13 cellular contexts compared by ENCODE assay signal in genomic region chr10:94108200-94108599, GRCh38.
DNase-seq lines count a peak whose midpoint lies in the region; ATAC-seq and TF ChIP-seq lines count a peak whose summit lies in the region.
"Had no signal": no experiment of that assay in that cellular context is flagged by ENCODE, and none has a peak within 500 bp of the region (broad histone marks: within the 10 kb centered on the region; RNA-seq: fewer than 3 reads in every experiment).

No MANE protein-coding gene starts in this region.

- H3K23ac ChIP-seq in IMR-90 (ENCODE audit: low read depth, low read length): no peak overlapping the region

- H3K4me3 ChIP-seq in IMR-90 (ENCODE audit: insufficient read depth, low read depth, low read length): no peak overlapping the region
- H3K4me3 ChIP-seq in choroid plexus epithelial cell (ENCODE audit: low read depth, low read length): no peak overlapping the region
- H3K4me3 ChIP-seq in osteoblast (ENCODE audit: insufficient read depth, low read length): no peak overlapping the region
- H3K4me3 ChIP-seq: colonic mucosa, left ventricle myocardium inferior had no signal

- no peak overlapping the region for H4K5ac ChIP-seq in IMR-90 (ENCODE audit: low read depth, low read length)

- CTCF ChIA-PET in IMR-90 (lab: Yijun Ruan, JAX): no interaction called here

- H3K9me3 ChIP-seq in IMR-90 (ENCODE audit: control insufficient read depth, insufficient read depth, low read length) (no peaks in the 10 kb centered on the region), osteoblast (ENCODE audit: low read depth, low read length) (no peaks in the 10 kb centered on the region)
- H3K9me3 ChIP-seq: colonic mucosa, left ventricle myocardium inferior had no signal

- no peaks in the 10 kb centered on the region for H3K79me1 ChIP-seq in IMR-90 (ENCODE audit: low read depth in 1 of 2, low read length in 2 of 2)

- H3K9ac ChIP-seq in IMR-90 (ENCODE audit: low read depth, low read length): no peak overlapping the region

- 0 out of 2 replicates have a peak overlapping the region, but pooled peaks have one; percentile 40 for H2BK120ac ChIP-seq in IMR-90 (ENCODE audit: low read depth, low read length)

- WGBS in IMR-90 (ENCODE audit: extremely low coverage in 2 of 2, insufficient read length in 1 of 2), 2 experiments: no CpG with 5 or more reads among the region's 2 CpGs

- peak overlapping the region; percentile 39; the same call in 1 of the 3 replicates for H2BK15ac ChIP-seq in IMR-90 (ENCODE audit: low read depth, low read length)

- dilution Hi-C loops in IMR-90 (cut with HindIII; ENCODE audit: low sequenced_read_pairs, unreplicated experiment): no loop called here

- H3K27me3 ChIP-seq in IMR-90 (ENCODE audit: control insufficient read depth, insufficient read depth, low read length): no peaks in the 10 kb centered on the region; the same call in 1 of the 2 replicates
- no peaks in the 10 kb centered on the region for H3K27me3 ChIP-seq in osteoblast (ENCODE audit: insufficient read depth, low read length)
- H3K27me3 ChIP-seq: colonic mucosa had no signal

- peak overlapping the region; percentile 11; the same call in 1 of the 2 replicates for H3K4me2 ChIP-seq in IMR-90 (ENCODE audit: low read depth, low read length)
- peak overlapping the region; percentile 54 for H3K4me2 ChIP-seq in osteoblast (ENCODE audit: insufficient read depth, low read length)

- H2AFZ ChIP-seq in IMR-90 (replicated peaks; ENCODE audit: low read length, poor library complexity) (peak overlapping the region; percentile 44), osteoblast (ENCODE audit: low read length) (no peak overlapping the region)

- 0 out of 2 replicates have a peak overlapping the region, but pooled peaks have one; percentile 33 for H4K91ac ChIP-seq in IMR-90 (ENCODE audit: insufficient read depth, low read depth, low read length)

- H3K4me1 ChIP-seq in IMR-90 (ENCODE audit: control insufficient read depth, insufficient read depth, low read length) (peaks cover 17% of the 10 kb centered on the region), osteoblast (ENCODE audit: insufficient read depth, low read length) (peaks cover 48% of the 10 kb centered on the region)
- H3K4me1 ChIP-seq: colonic mucosa had no signal

- H2AK5ac ChIP-seq in IMR-90 (ENCODE audit: low read depth, low read length): peak overlapping the region; percentile 46; the same call in 1 of the 2 replicates

- no peaks in the 10 kb centered on the region for H3K79me2 ChIP-seq in osteoblast (ENCODE audit: insufficient read depth, low read length)

- H3K14ac ChIP-seq in IMR-90 (replicated peaks; ENCODE audit: low read depth, low read length): 0 out of 2 replicates have a peak overlapping the region, but pooled peaks have one; percentile 21

- H3K9me1 ChIP-seq in IMR-90 (ENCODE audit: insufficient read depth, low read length): peaks cover 17% of the 10 kb centered on the region

- peaks cover 4% of the 10 kb centered on the region; the same call in 1 of the 2 replicates for H4K20me1 ChIP-seq in IMR-90 (ENCODE audit: insufficient read depth, low read length)
- H4K20me1 ChIP-seq in osteoblast (ENCODE audit: insufficient read depth, low read length): no peaks in the 10 kb centered on the region

- no peak for TF ChIP-seq CTCF in IMR-90 (conservative IDR thresholded peaks at IDR 0.05; ENCODE audit: low read depth, low read length)
- no peak for TF ChIP-seq CTCF in choroid plexus epithelial cell (conservative IDR thresholded peaks at IDR 0.05; ENCODE audit: low read depth, low read length)
- no peak for TF ChIP-seq CTCF in osteoblast (IDR thresholded peaks at IDR 0.05; ENCODE audit: extremely low read depth, low read depth, low read length)

- peak overlapping the region; percentile 31 for H3K4ac ChIP-seq in IMR-90 (ENCODE audit: low read depth, low read length)

- in situ Hi-C loops in IMR-90 (cut with MboI; ENCODE audit: low sequenced_read_pairs): no loop called here

- H3K27ac ChIP-seq in IMR-90 (ENCODE audit: insufficient read depth, low read length): no peak overlapping the region
- peak overlapping the region; percentile 42 for H3K27ac ChIP-seq in osteoblast (ENCODE audit: low read depth, low read length)
- H3K27ac ChIP-seq: colonic mucosa, left ventricle myocardium inferior had no signal

- TF ChIP-seq POLR2A in IMR-90 (IDR thresholded peaks at IDR 0.05; ENCODE audit: low read depth, low read length): no peak

- no peak overlapping the region for H4K8ac ChIP-seq in IMR-90 (ENCODE audit: low read depth in 2 of 2, low read length in 2 of 2)

- intact Hi-C loops in IMR-90 (cut with micrococcal nuclease): loop anchor here (2.0 kb wide), 1 partner anchor 15 kb away; no protein-coding TSS in a partner anchor

- H3K36me3 ChIP-seq in IMR-90 (ENCODE audit: control insufficient read depth, insufficient read depth, low read length) (no peaks in the 10 kb centered on the region), osteoblast (ENCODE audit: insufficient read depth, low read length) (no peaks in the 10 kb centered on the region)
- H3K36me3 ChIP-seq: colonic mucosa, left ventricle myocardium inferior had no signal

- peak; percentile 41 to 75 for ATAC-seq in activated CD4-positive, CD25-positive, alpha-beta regulatory T cell treated with anti-CD3 and anti-CD28 coated beads, Interleukin-2, amount 50 U/mL, for 24 hours
- peak; percentile 86 for ATAC-seq in IMR-90 (ENCODE audit: low read depth)

- no peak overlapping the region for H3K18ac ChIP-seq in IMR-90 (ENCODE audit: low read depth, low read length)

- no peak overlapping the region for H2BK20ac ChIP-seq in IMR-90 (ENCODE audit: low read depth, low read length)

- no peak; the same call in none of the 2 replicates for TF ChIP-seq RAD21 in IMR-90 (IDR thresholded peaks at IDR 0.05; ENCODE audit: low read length)

- H2BK5ac ChIP-seq in IMR-90 (ENCODE audit: low read depth, low read length, poor library complexity, severe bottlenecking): no peak overlapping the region

- H2AK9ac ChIP-seq in IMR-90 (replicated peaks; ENCODE audit: low read depth, low read length, poor library complexity): peak overlapping the region; percentile 10

- H3K56ac ChIP-seq in IMR-90 (ENCODE audit: extremely low read depth, insufficient read depth, low read length): no peak overlapping the region

- BruUV-seq in IMR-90 (replicated peaks; lab: Mats Ljungman, UMichigan): no TSS peak

- no peak for DNase-seq in activated CD4-positive, CD25-positive, alpha-beta regulatory T cell treated with anti-CD3 and anti-CD28 coated beads, Interleukin-2, amount 50 U/mL, for 72 hours
- DNase-seq in IMR-90 (peak; percentile 95), choroid plexus epithelial cell (ENCODE audit: low read depth) (peak; percentile 82), osteoblast (ENCODE audit: insufficient read length, low spot score, missing footprints) (peak; percentile 93), T-helper 9 cell (no peak), HuH-7.5 (ENCODE audit: low spot score) (no peak), COR-L47 (lab: John Stamatoyannopoulos, UW) (no peak)
- DNase-seq: activated effector memory CD4-positive, alpha-beta T cell treated with anti-CD3 and anti-CD28 coated beads, Interleukin-2, amount 50 U/mL, for 16 hours; colonic mucosa; glutamatergic neuron; left ventricle myocardium inferior; NCI-H345 had no signal

- POLR2A ChIA-PET in IMR-90 (lab: Charles Lee; ENCODE audit: unreplicated experiment): no interaction called here

TF ChIP-seq in IMR-90, 13 proteins besides CTCF, POLR2A, EP300 and RAD21:
- TF ChIP-seq FOS (IDR thresholded peaks at IDR 0.05; ENCODE audit: low read depth, low read length) (peak; percentile 88), CEBPB (IDR thresholded peaks at IDR 0.05; ENCODE audit: low read depth, low read length) (peak; percentile 70), RCOR1 (IDR thresholded peaks at IDR 0.05; ENCODE audit: insufficient replicate concordance, low read length) (peak; percentile 33), RFX5 (IDR thresholded peaks at IDR 0.05; ENCODE audit: low read depth, low read length) (no peak), MAZ (IDR thresholded peaks at IDR 0.05; ENCODE audit: borderline replicate concordance, low read depth, low read length) (no peak), BHLHE40 (IDR thresholded peaks at IDR 0.05; ENCODE audit: low read depth, low read length) (peak; percentile 38; the same call in 1 of the 2 replicates), SMC3 (IDR thresholded peaks at IDR 0.05; ENCODE audit: low read depth, low read length) (0 out of 2 replicates have a peak, but pooled peaks have one; percentile 8), MAFK (IDR thresholded peaks at IDR 0.05; ENCODE audit: low read depth, low read length) (peak; percentile 38), CHD1 (IDR thresholded peaks at IDR 0.05; ENCODE audit: low read depth, low read length) (no peak)
- TF ChIP-seq, protein P1, sequence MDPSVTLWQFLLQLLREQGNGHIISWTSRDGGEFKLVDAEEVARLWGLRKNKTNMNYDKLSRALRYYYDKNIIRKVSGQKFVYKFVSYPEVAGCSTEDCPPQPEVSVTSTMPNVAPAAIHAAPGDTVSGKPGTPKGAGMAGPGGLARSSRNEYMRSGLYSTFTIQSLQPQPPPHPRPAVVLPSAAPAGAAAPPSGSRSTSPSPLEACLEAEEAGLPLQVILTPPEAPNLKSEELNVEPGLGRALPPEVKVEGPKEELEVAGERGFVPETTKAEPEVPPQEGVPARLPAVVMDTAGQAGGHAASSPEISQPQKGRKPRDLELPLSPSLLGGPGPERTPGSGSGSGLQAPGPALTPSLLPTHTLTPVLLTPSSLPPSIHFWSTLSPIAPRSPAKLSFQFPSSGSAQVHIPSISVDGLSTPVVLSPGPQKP (IDR thresholded peaks at IDR 0.05; ENCODE audit: borderline replicate concordance, low read depth, low read length): no peak
- TF ChIP-seq, protein P2, sequence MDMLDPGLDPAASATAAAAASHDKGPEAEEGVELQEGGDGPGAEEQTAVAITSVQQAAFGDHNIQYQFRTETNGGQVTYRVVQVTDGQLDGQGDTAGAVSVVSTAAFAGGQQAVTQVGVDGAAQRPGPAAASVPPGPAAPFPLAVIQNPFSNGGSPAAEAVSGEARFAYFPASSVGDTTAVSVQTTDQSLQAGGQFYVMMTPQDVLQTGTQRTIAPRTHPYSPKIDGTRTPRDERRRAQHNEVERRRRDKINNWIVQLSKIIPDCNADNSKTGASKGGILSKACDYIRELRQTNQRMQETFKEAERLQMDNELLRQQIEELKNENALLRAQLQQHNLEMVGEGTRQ (IDR thresholded peaks at IDR 0.05; ENCODE audit: low read depth, low read length): no peak

Comparison
In these comparisons a context has a peak if more than half of its experiments do, and no peak if none do; other contexts are left out.
1. DNase-seq: peak in IMR-90 (single experiment), choroid plexus epithelial cell (single experiment) and osteoblast (single experiment); none in activated CD4-positive, CD25-positive, alpha-beta regulatory T cell treated with anti-CD3 and anti-CD28 coated beads, Interleukin-2, amount 50 U/mL, for 72 hours (single experiment), T-helper 9 cell (single experiment), HuH-7.5 (single experiment) and COR-L47 (single experiment).